In genomic region chr9:118170032-118170955, GRCh38 we compare ENCODE assay signal across 8 cellular contexts.
DNase-seq lines count a peak whose midpoint lies in the region; ATAC-seq and TF ChIP-seq lines count a peak whose summit lies in the region.

No MANE protein-coding gene starts in this region.

- in situ Hi-C loops in HAP-1 (cut with MboI; ENCODE audit: low sequenced_read_pairs), result no loop called here

- DNase-seq in BE2C (peak; percentile 54), HAP-1 (ENCODE audit: low spot score in 2 of 2) (peak; percentile 55 to 68), NCI-H524 treated with DMSO at 0.1 percent for 48 hours (lab: John Stamatoyannopoulos, UW) (peak; percentile 66), dermis microvascular lymphatic vessel endothelial cell (ENCODE audit: low read depth in 2 of 2) (peak; percentile 30 to 59), myocyte (ENCODE audit: low read depth) (peak; percentile 68), mesenteric fat pad (ENCODE audit: low spot score) (no peak)

- H3K27me3 ChIP-seq in BE2C (no peaks in the 10 kb centered on the region), HAP-1 (ENCODE audit: low read depth) (no peaks in the 10 kb centered on the region)

- H3K36me3 ChIP-seq in BE2C (no peaks in the 10 kb centered on the region), HAP-1 (replicated peaks) (no peaks in the 10 kb centered on the region)

- no peak overlapping the region for H3K4me3 Mint-ChIP-seq in activated T-helper 17 cell treated with anti-CD3 and anti-CD28 coated beads, Interleukin-2, amount 50 U/mL, for 72 hours

- H3K4me1 Mint-ChIP-seq in activated T-helper 17 cell treated with anti-CD3 and anti-CD28 coated beads, Interleukin-2, amount 50 U/mL, for 72 hours, result peaks cover 4% of the 10 kb centered on the region

- H3K9me3 ChIP-seq in BE2C, result no peaks in the 10 kb centered on the region
- H3K9me3 ChIP-seq in HAP-1, result no peaks in the 10 kb centered on the region

- H3K4me1 ChIP-seq in BE2C (no peaks in the 10 kb centered on the region), HAP-1 (no peaks in the 10 kb centered on the region)

- no peak for ATAC-seq in GM19035 (IDR thresholded peaks at IDR 0.05; ENCODE audit: unreplicated experiment)
- no peak for ATAC-seq in activated T-helper 17 cell treated with anti-CD3 and anti-CD28 coated beads, Interleukin-2, amount 50 U/mL, for 72 hours (replicated peaks)

- H3K27me3 Mint-ChIP-seq in activated T-helper 17 cell treated with anti-CD3 and anti-CD28 coated beads, Interleukin-2, amount 50 U/mL, for 72 hours, result peaks cover 5% of the 10 kb centered on the region

- H3K27ac Mint-ChIP-seq in activated T-helper 17 cell treated with anti-CD3 and anti-CD28 coated beads, Interleukin-2, amount 50 U/mL, for 72 hours, result no peak overlapping the region

- H3K4me3 ChIP-seq in BE2C (ENCODE audit: low read depth, low read length) (no peak overlapping the region), HAP-1 (no peak overlapping the region)

- H3K36me3 Mint-ChIP-seq in activated T-helper 17 cell treated with anti-CD3 and anti-CD28 coated beads, Interleukin-2, amount 50 U/mL, for 72 hours (ENCODE audit: low read depth), result no peaks in the 10 kb centered on the region

- H3K9me3 Mint-ChIP-seq in activated T-helper 17 cell treated with anti-CD3 and anti-CD28 coated beads, Interleukin-2, amount 50 U/mL, for 72 hours, result no peaks in the 10 kb centered on the region

- TF ChIP-seq CTCF in BE2C (IDR thresholded peaks at IDR 0.05; ENCODE audit: low read depth, low read length), result peak; percentile 86
